8 cellular contexts compared by ENCODE assay signal in the genomic region with DNA sequence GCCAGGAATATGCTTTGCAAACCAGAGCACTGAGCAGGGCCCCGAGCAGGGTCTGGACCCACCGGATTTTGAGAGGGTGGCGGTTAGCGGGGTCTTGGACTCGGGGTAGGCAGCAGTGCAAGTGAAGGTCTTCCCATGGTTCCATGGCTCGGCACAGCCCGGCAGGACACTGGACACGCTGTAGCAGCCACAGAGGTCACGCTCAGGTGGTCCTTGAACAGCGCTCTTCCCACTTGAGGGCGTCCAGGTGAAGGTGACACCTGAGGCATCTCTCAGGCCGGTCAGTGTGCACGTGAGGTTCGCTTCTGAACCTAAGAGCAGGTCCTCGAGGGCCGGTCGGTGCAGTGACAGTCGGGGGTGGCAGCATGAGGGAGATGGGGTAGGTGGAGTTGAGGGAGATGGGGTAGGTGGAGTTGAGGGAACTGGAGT.
DNase-seq lines count a peak whose midpoint lies in the region; ATAC-seq, FAIRE-seq and TF ChIP-seq lines count a peak whose summit lies in the region.
"Not testable (repeated sequence)": the region's sequence is repeated elsewhere in the genome, so short reads cannot be mapped to it uniquely, and the experiment has no call there.

No MANE protein-coding gene starts in this region.

- not testable (repeated sequence) for H3K27me3 Mint-ChIP-seq in IgD-negative memory B cell; activated T-cell treated with anti-CD3 and anti-CD28 coated beads, Interleukin-2, amount 50 U/mL, for 24 hours; naive B cell

- H3K4me3 ChIP-seq in coronary artery; kidney (ENCODE audit: low read length in 2 of 2); upper lobe of right lung: not testable (repeated sequence)
- H3K4me3 ChIP-seq in spleen, result peak overlapping the region in 1 of 8 donors; percentile 52

- not testable (repeated sequence) for H3K9me3 ChIP-seq in kidney (ENCODE audit: control insufficient read depth in 1 of 2, low read length in 2 of 2); spleen; upper lobe of right lung

- H3K4me3 Mint-ChIP-seq in IgD-negative memory B cell, result peak overlapping the region in 3 of 4 donors; percentile 79 to 80 (median 80)
- not testable (repeated sequence) for H3K4me3 Mint-ChIP-seq in activated T-cell treated with anti-CD3 and anti-CD28 coated beads, Interleukin-2, amount 50 U/mL, for 24 hours
- H3K4me3 Mint-ChIP-seq in naive B cell, result peak overlapping the region in 3 of 8 donors; percentile 9 to 31 (median 23)

- H3K4me1 Mint-ChIP-seq in IgD-negative memory B cell (peaks cover 6 to 13% (median 8%) of the 10 kb centered on the region in 3 donors), naive B cell (peaks cover 21 to 61% (median 41%) of the 10 kb centered on the region in 3 donors)
- not testable (repeated sequence) for H3K4me1 Mint-ChIP-seq in activated T-cell treated with anti-CD3 and anti-CD28 coated beads, Interleukin-2, amount 50 U/mL, for 24 hours (ENCODE audit: low read depth)

- peak overlapping the region; percentile 78 to 94 (median 90) for H3K27ac Mint-ChIP-seq in IgD-negative memory B cell
- H3K27ac Mint-ChIP-seq in activated T-cell treated with anti-CD3 and anti-CD28 coated beads, Interleukin-2, amount 50 U/mL, for 24 hours, result not testable (repeated sequence)
- peak overlapping the region in 4 of 6 donors; percentile 39 to 85 (median 72) for H3K27ac Mint-ChIP-seq in naive B cell

- FAIRE-seq in kidney (lab: Jason Lieb, UNC), result not testable (repeated sequence)

- not testable (repeated sequence) for H3K9me3 Mint-ChIP-seq in IgD-negative memory B cell; activated T-cell treated with anti-CD3 and anti-CD28 coated beads, Interleukin-2, amount 50 U/mL, for 24 hours; naive B cell

- not testable (repeated sequence) for H3K27me3 ChIP-seq in spleen (replicated peaks in 1 of 7); upper lobe of right lung

- not testable (repeated sequence) for H3K36me3 Mint-ChIP-seq in IgD-negative memory B cell; activated T-cell treated with anti-CD3 and anti-CD28 coated beads, Interleukin-2, amount 50 U/mL, for 24 hours (ENCODE audit: low read depth); naive B cell

- not testable (repeated sequence) for H3K27ac ChIP-seq in coronary artery; kidney (ENCODE audit: low read depth in 2 of 2, low read length in 2 of 2); upper lobe of right lung
- peak overlapping the region in 2 of 8 donors; percentile 7 to 90 for H3K27ac ChIP-seq in spleen

- ATAC-seq in naive B cell (ENCODE audit: low read depth in 2 of 2); upper lobe of right lung: not testable (repeated sequence)

- intact Hi-C loops in kidney (cut with DNase I), result loop anchor here (10.0 kb wide), 1 partner anchor 123 kb away; no protein-coding TSS in a partner anchor
- intact Hi-C loops in spleen (cut with DNase I; ENCODE audit: low total_unique reads), result not testable (repeated sequence)
- intact Hi-C loops in upper lobe of right lung (cut with DNase I), result loop anchor here (10.0 kb wide), 1 partner anchor 123 kb away; no protein-coding TSS in a partner anchor

- H3K4me1 ChIP-seq in kidney (ENCODE audit: control insufficient read depth in 1 of 2, insufficient read depth in 1 of 2, low read depth in 1 of 2, low read length in 2 of 2); upper lobe of right lung: not testable (repeated sequence)
- peaks cover 0 to 10% (median 0%) of the 10 kb centered on the region in 6 donors for H3K4me1 ChIP-seq in spleen

- H3K36me3 ChIP-seq in kidney (ENCODE audit: control insufficient read depth in 1 of 2, insufficient read depth in 2 of 2, low read length in 2 of 2); spleen; upper lobe of right lung: not testable (repeated sequence)

- peak; percentile 35 for DNase-seq in activated CD8-positive, alpha-beta memory T cell treated with anti-CD3 and anti-CD28 coated beads for 24 hours
- peak; percentile 11 for DNase-seq in activated T-cell treated with anti-CD3 and anti-CD28 coated beads, Interleukin-2, amount 50 U/mL, for 24 hours
- DNase-seq in coronary artery (ENCODE audit: low spot score) (peak; percentile 50), kidney (peak; percentile 48), spleen (peak; percentile 73), upper lobe of right lung (peak; percentile 21)
- DNase-seq in naive B cell, result not testable (repeated sequence)

- TF ChIP-seq POLR2A in spleen (IDR thresholded peaks at IDR 0.05), result not testable (repeated sequence)

- H3K9ac ChIP-seq in kidney (ENCODE audit: low read length in 2 of 2), result not testable (repeated sequence)

- TF ChIP-seq CTCF in coronary artery (IDR thresholded peaks at IDR 0.05); kidney (IDR thresholded peaks at IDR 0.05; ENCODE audit: borderline replicate concordance, extremely low read depth, insufficient read depth); spleen (IDR thresholded peaks at IDR 0.05 in 8 of 11, conservative IDR thresholded peaks at IDR 0.05 in 3 of 11); upper lobe of right lung (IDR thresholded peaks at IDR 0.05): not testable (repeated sequence)

- WGBS in spleen, 5 donors, result 76 to 94% (median 89%) methylated on average over 15 to 18 of the region's 18 CpGs
